Comparison of ENCODE assay signal across 2 cellular contexts in the genomic region with DNA sequence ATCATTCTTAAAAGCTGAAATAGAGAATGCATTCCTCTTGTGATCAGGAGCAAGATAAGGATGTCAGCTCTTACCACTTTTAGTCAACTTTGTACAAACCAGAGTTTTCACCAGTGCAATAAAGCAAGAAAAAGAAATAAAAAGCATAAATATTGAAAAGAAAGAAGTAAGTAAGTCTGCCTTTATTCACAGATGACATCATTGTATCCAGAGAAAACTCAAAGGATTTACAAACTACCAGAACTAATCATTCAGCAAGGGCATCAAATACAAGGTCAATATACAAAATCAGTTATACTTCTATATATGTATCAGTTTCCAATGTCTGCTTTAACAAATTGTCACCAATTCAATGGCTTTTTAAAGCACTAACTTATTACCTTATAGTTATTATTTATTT.
A peak's percentile ranks its signal among the peaks of the same experiment; 100 is the strongest.
TF ChIP-seq lines count a peak whose summit lies in the region.

No MANE protein-coding gene starts in this region.

TF ChIP-seq in HepG2, 621 proteins besides CTCF, POLR2A, EP300 and RAD21:
- TF ChIP-seq, protein P1, sequence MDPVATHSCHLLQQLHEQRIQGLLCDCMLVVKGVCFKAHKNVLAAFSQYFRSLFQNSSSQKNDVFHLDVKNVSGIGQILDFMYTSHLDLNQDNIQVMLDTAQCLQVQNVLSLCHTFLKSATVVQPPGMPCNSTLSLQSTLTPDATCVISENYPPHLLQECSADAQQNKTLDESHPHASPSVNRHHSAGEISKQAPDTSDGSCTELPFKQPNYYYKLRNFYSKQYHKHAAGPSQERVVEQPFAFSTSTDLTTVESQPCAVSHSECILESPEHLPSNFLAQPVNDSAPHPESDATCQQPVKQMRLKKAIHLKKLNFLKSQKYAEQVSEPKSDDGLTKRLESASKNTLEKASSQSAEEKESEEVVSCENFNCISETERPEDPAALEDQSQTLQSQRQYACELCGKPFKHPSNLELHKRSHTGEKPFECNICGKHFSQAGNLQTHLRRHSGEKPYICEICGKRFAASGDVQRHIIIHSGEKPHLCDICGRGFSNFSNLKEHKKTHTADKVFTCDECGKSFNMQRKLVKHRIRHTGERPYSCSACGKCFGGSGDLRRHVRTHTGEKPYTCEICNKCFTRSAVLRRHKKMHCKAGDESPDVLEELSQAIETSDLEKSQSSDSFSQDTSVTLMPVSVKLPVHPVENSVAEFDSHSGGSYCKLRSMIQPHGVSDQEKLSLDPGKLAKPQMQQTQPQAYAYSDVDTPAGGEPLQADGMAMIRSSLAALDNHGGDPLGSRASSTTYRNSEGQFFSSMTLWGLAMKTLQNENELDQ (CRISPR knock-in tag; IDR thresholded peaks at IDR 0.05; ENCODE audit: borderline replicate concordance), result no peak
- TF ChIP-seq, protein P2, sequence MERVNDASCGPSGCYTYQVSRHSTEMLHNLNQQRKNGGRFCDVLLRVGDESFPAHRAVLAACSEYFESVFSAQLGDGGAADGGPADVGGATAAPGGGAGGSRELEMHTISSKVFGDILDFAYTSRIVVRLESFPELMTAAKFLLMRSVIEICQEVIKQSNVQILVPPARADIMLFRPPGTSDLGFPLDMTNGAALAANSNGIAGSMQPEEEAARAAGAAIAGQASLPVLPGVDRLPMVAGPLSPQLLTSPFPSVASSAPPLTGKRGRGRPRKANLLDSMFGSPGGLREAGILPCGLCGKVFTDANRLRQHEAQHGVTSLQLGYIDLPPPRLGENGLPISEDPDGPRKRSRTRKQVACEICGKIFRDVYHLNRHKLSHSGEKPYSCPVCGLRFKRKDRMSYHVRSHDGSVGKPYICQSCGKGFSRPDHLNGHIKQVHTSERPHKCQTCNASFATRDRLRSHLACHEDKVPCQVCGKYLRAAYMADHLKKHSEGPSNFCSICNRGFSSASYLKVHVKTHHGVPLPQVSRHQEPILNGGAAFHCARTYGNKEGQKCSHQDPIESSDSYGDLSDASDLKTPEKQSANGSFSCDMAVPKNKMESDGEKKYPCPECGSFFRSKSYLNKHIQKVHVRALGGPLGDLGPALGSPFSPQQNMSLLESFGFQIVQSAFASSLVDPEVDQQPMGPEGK (CRISPR knock-in tag; IDR thresholded peaks at IDR 0.05), result no peak
- peak; percentile 89 for TF ChIP-seq ATF7 (IDR thresholded peaks at IDR 0.05)
- TF ChIP-seq ATF7 (CRISPR knock-in tag; IDR thresholded peaks at IDR 0.05), result no peak
- TF ChIP-seq, protein P3, sequence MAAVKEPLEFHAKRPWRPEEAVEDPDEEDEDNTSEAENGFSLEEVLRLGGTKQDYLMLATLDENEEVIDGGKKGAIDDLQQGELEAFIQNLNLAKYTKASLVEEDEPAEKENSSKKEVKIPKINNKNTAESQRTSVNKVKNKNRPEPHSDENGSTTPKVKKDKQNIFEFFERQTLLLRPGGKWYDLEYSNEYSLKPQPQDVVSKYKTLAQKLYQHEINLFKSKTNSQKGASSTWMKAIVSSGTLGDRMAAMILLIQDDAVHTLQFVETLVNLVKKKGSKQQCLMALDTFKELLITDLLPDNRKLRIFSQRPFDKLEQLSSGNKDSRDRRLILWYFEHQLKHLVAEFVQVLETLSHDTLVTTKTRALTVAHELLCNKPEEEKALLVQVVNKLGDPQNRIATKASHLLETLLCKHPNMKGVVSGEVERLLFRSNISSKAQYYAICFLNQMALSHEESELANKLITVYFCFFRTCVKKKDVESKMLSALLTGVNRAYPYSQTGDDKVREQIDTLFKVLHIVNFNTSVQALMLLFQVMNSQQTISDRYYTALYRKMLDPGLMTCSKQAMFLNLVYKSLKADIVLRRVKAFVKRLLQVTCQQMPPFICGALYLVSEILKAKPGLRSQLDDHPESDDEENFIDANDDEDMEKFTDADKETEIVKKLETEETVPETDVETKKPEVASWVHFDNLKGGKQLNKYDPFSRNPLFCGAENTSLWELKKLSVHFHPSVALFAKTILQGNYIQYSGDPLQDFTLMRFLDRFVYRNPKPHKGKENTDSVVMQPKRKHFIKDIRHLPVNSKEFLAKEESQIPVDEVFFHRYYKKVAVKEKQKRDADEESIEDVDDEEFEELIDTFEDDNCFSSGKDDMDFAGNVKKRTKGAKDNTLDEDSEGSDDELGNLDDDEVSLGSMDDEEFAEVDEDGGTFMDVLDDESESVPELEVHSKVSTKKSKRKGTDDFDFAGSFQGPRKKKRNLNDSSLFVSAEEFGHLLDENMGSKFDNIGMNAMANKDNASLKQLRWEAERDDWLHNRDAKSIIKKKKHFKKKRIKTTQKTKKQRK (IDR thresholded peaks at IDR 0.05; ENCODE audit: low read length), result no peak
- TF ChIP-seq, protein P4, sequence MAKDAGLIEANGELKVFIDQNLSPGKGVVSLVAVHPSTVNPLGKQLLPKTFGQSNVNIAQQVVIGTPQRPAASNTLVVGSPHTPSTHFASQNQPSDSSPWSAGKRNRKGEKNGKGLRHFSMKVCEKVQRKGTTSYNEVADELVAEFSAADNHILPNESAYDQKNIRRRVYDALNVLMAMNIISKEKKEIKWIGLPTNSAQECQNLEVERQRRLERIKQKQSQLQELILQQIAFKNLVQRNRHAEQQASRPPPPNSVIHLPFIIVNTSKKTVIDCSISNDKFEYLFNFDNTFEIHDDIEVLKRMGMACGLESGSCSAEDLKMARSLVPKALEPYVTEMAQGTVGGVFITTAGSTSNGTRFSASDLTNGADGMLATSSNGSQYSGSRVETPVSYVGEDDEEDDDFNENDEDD (CRISPR knock-in tag; IDR thresholded peaks at IDR 0.05; ENCODE audit: borderline replicate concordance), result no peak
- TF ChIP-seq, protein P5, sequence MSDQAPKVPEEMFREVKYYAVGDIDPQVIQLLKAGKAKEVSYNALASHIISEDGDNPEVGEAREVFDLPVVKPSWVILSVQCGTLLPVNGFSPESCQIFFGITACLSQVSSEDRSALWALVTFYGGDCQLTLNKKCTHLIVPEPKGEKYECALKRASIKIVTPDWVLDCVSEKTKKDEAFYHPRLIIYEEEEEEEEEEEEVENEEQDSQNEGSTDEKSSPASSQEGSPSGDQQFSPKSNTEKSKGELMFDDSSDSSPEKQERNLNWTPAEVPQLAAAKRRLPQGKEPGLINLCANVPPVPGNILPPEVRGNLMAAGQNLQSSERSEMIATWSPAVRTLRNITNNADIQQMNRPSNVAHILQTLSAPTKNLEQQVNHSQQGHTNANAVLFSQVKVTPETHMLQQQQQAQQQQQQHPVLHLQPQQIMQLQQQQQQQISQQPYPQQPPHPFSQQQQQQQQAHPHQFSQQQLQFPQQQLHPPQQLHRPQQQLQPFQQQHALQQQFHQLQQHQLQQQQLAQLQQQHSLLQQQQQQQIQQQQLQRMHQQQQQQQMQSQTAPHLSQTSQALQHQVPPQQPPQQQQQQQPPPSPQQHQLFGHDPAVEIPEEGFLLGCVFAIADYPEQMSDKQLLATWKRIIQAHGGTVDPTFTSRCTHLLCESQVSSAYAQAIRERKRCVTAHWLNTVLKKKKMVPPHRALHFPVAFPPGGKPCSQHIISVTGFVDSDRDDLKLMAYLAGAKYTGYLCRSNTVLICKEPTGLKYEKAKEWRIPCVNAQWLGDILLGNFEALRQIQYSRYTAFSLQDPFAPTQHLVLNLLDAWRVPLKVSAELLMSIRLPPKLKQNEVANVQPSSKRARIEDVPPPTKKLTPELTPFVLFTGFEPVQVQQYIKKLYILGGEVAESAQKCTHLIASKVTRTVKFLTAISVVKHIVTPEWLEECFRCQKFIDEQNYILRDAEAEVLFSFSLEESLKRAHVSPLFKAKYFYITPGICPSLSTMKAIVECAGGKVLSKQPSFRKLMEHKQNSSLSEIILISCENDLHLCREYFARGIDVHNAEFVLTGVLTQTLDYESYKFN (CRISPR knock-in tag; conservative IDR thresholded peaks at IDR 0.05), result no peak
- TF ChIP-seq PHF8 (CRISPR knock-in tag; IDR thresholded peaks at IDR 0.05), result no peak

TF ChIP-seq in HEK293, 187 proteins besides CTCF, POLR2A, EP300 and RAD21:
- TF ChIP-seq, protein P6, sequence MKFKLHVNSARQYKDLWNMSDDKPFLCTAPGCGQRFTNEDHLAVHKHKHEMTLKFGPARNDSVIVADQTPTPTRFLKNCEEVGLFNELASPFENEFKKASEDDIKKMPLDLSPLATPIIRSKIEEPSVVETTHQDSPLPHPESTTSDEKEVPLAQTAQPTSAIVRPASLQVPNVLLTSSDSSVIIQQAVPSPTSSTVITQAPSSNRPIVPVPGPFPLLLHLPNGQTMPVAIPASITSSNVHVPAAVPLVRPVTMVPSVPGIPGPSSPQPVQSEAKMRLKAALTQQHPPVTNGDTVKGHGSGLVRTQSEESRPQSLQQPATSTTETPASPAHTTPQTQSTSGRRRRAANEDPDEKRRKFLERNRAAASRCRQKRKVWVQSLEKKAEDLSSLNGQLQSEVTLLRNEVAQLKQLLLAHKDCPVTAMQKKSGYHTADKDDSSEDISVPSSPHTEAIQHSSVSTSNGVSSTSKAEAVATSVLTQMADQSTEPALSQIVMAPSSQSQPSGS (tag by site-specific recombination; IDR thresholded peaks at IDR 0.05; ENCODE audit: low read depth), result peak; percentile 77
- TF ChIP-seq ZNF768 (tag by site-specific recombination; IDR thresholded peaks at IDR 0.05), result no peak
